In the genomic region with DNA sequence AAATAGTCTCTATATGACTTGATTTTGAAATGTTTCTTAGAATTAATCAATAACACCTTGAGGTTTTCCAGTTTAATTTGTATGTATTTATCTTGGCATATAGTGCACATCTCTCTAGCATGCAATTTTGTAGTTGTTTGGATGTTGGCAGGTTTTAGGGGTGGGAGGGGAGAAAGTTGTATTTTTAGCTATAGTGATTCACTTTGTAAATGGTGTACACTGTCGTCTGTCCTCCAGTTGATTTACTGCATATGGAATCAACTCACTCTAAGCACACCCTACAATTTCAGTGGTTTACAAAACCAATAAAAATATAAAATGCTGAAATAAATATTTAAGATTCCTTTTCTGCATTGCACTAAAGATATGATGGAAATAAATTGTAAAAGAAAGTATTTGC, we compare ENCODE assay signal across 1 cellular context.
TF ChIP-seq lines count a peak whose summit lies in the region.

No MANE protein-coding gene starts in this region.

TF ChIP-seq in IMR-90, 13 proteins besides CTCF, POLR2A, EP300 and RAD21 (continued from another document):
- TF ChIP-seq CHD1 (IDR thresholded peaks at IDR 0.05; ENCODE audit: low read depth, low read length) (no peak), RCOR1 (IDR thresholded peaks at IDR 0.05; ENCODE audit: insufficient replicate concordance, low read length) (no peak), CEBPB (IDR thresholded peaks at IDR 0.05; ENCODE audit: low read depth, low read length) (no peak), RFX5 (IDR thresholded peaks at IDR 0.05; ENCODE audit: low read depth, low read length) (no peak)
- TF ChIP-seq, protein P1, sequence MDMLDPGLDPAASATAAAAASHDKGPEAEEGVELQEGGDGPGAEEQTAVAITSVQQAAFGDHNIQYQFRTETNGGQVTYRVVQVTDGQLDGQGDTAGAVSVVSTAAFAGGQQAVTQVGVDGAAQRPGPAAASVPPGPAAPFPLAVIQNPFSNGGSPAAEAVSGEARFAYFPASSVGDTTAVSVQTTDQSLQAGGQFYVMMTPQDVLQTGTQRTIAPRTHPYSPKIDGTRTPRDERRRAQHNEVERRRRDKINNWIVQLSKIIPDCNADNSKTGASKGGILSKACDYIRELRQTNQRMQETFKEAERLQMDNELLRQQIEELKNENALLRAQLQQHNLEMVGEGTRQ (IDR thresholded peaks at IDR 0.05; ENCODE audit: low read depth, low read length): no peak
